1 cellular context compared by ENCODE assay signal in genomic region chr4:80255374-80256095, GRCh38.
TF ChIP-seq lines count a peak whose summit lies in the region.

No MANE protein-coding gene starts in this region.

TF ChIP-seq in K562, 482 proteins besides CTCF, POLR2A, EP300 and RAD21:
- no peak for TF ChIP-seq RREB1 (CRISPR knock-in tag; IDR thresholded peaks at IDR 0.05)
- TF ChIP-seq SFPQ (IDR thresholded peaks at IDR 0.05; ENCODE audit: low read depth, low read length): no peak
- no peak for TF ChIP-seq UBTF (IDR thresholded peaks at IDR 0.05; ENCODE audit: borderline replicate concordance in 1 of 2, low read depth in 2 of 2, low read length in 2 of 2)
- no peak for TF ChIP-seq BHLHE40 (IDR thresholded peaks at IDR 0.05; ENCODE audit: low read length)
- no peak for TF ChIP-seq SMAD3 (CRISPR knock-in tag; conservative IDR thresholded peaks at IDR 0.05)
- TF ChIP-seq ZBTB43 (CRISPR knock-in tag; IDR thresholded peaks at IDR 0.05): no peak
- no peak for TF ChIP-seq KDM5B (IDR thresholded peaks at IDR 0.05; ENCODE audit: insufficient replicate concordance, low read depth, low read length)
- TF ChIP-seq SRSF7 (optimal IDR thresholded peaks at IDR 0.05; ENCODE audit: low read depth, low read length): no peak
- no peak for TF ChIP-seq ZNF445 (CRISPR knock-in tag; IDR thresholded peaks at IDR 0.05; ENCODE audit: low read depth)
- TF ChIP-seq CEBPB (tag; IDR thresholded peaks at IDR 0.05): no peak
- TF ChIP-seq TAF9B (IDR thresholded peaks at IDR 0.05; ENCODE audit: partially characterized antibody): no peak
- TF ChIP-seq SUPT5H (IDR thresholded peaks at IDR 0.05): no peak
- no peak for TF ChIP-seq ZNF79 (CRISPR knock-in tag; IDR thresholded peaks at IDR 0.05; ENCODE audit: low read depth)
- no peak for TF ChIP-seq CUX1 (CRISPR knock-in tag; IDR thresholded peaks at IDR 0.05)
- TF ChIP-seq THRA (IDR thresholded peaks at IDR 0.05): no peak
